In the genomic region with DNA sequence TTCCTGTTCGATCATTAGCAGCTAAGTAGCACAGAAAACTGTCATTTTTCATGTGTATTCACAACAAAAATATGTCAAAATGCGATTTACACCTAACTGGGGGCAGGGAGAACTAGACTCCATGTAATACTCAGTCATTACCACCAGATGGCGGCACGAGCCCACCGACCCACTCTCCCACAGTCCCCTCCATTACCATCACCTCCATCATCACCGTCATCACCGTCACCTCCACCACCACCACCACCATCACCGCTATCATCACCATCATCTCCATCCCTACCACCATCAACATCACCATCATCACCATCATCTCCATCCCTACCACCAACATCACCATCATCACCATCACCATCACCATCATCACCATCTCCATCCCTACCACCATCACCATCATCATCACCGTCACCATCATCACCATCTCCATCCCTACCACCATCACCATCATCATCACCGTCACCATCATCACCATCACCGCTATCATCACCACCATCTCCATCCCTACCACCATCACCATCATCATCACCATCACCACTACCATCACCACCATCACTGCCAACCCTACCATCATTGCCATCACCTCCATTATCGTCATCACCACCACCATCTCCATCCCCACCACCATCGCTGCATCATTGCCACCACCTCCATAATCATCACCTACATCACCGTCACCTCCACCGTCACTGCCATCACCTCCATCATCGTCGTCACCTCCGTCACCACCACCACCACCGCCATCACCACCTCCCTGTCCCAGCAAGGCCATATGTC, we compare ENCODE assay signal across 8 cellular contexts. TPM values are rescaled to one million over a fixed set of nuclear protein-coding genes. Genes with fewer than 3 reads are reported as not detected.
DNase-seq lines count a peak whose midpoint lies in the region; ATAC-seq, FAIRE-seq and TF ChIP-seq lines count a peak whose summit lies in the region.

No MANE protein-coding gene starts in this region.

- 69% methylated on average over 19 of the region's 19 CpGs for WGBS in liver

- H3K9ac ChIP-seq in liver (ENCODE audit: low read depth in 1 of 2, low read length in 2 of 2), result no peak overlapping the region

- peak; percentile 96 for FAIRE-seq in bronchial epithelial cell (lab: Jason Lieb, UNC)

- no peak for ATAC-seq in HG03139 (IDR thresholded peaks at IDR 0.05; ENCODE audit: unreplicated experiment)

- TF ChIP-seq RAD21 in liver (IDR thresholded peaks at IDR 0.05), result peak; percentile 80 to 94

- H3K4me3 ChIP-seq in bronchial epithelial cell (ENCODE audit: low read depth, low read length), result no peak overlapping the region
- no peak overlapping the region for H3K4me3 ChIP-seq in liver (ENCODE audit: low read depth in 1 of 3, low read length in 3 of 3)

- peaks cover 0 to 4% (median 0%) of the 10 kb centered on the region in 4 donors for H3K4me1 ChIP-seq in liver (ENCODE audit: control insufficient read depth in 4 of 4, insufficient read depth in 4 of 4, low read length in 3 of 4)

- H3K27ac ChIP-seq in liver (ENCODE audit: low read depth in 1 of 2, low read length in 2 of 2), result no peak overlapping the region

- H3K9me3 ChIP-seq in liver (ENCODE audit: control insufficient read depth in 4 of 4, low read length in 3 of 4), result no peaks in the 10 kb centered on the region

- H3K27me3 ChIP-seq in bronchial epithelial cell (ENCODE audit: control insufficient read depth, insufficient read depth, low read length) (no peaks in the 10 kb centered on the region), liver (ENCODE audit: control insufficient read depth in 4 of 4, insufficient read depth in 4 of 4, low read length in 3 of 4) (no peaks in the 10 kb centered on the region)

- DNase-seq in Daoy (ENCODE audit: low read depth) (peak; percentile 56), NAMALWA (ENCODE audit: low spot score) (peak; percentile 63), bronchial epithelial cell (ENCODE audit: low read depth) (peak; percentile 12), NCI-H1048 (lab: John Stamatoyannopoulos, UW) (no peak)
- DNase-seq in activated CD4-positive, CD25-positive, alpha-beta regulatory T cell (lab: John Stamatoyannopoulos, UW), result peak in 3 of 4 experiments; percentile 26 to 37 (median 37)
- DNase-seq in stimulated activated CD8-positive, alpha-beta memory T cell treated with anti-CD3 and anti-CD28 coated beads, Interleukin-15, amount 100 ng/mL, for 1 hour (ENCODE audit: low read depth), result peak; percentile 41

- peaks cover 16% of the 10 kb centered on the region for H3K36me3 ChIP-seq in bronchial epithelial cell (ENCODE audit: control insufficient read depth, insufficient read depth, low read length)
- peaks cover 1 to 40% (median 19%) of the 10 kb centered on the region in 4 donors for H3K36me3 ChIP-seq in liver (ENCODE audit: control insufficient read depth in 4 of 4, insufficient read depth in 3 of 4, low read depth in 1 of 4, low read length in 3 of 4)

- TF ChIP-seq CTCF in bronchial epithelial cell (IDR thresholded peaks at IDR 0.05; ENCODE audit: insufficient read depth, low read length, severe bottlenecking) (peak; percentile 78), liver (IDR thresholded peaks at IDR 0.05; ENCODE audit: low read depth, low read length, missing input control) (peak; percentile 76)

TF ChIP-seq in liver, 16 proteins besides CTCF, POLR2A, EP300 and RAD21:
- TF ChIP-seq, protein P1, sequence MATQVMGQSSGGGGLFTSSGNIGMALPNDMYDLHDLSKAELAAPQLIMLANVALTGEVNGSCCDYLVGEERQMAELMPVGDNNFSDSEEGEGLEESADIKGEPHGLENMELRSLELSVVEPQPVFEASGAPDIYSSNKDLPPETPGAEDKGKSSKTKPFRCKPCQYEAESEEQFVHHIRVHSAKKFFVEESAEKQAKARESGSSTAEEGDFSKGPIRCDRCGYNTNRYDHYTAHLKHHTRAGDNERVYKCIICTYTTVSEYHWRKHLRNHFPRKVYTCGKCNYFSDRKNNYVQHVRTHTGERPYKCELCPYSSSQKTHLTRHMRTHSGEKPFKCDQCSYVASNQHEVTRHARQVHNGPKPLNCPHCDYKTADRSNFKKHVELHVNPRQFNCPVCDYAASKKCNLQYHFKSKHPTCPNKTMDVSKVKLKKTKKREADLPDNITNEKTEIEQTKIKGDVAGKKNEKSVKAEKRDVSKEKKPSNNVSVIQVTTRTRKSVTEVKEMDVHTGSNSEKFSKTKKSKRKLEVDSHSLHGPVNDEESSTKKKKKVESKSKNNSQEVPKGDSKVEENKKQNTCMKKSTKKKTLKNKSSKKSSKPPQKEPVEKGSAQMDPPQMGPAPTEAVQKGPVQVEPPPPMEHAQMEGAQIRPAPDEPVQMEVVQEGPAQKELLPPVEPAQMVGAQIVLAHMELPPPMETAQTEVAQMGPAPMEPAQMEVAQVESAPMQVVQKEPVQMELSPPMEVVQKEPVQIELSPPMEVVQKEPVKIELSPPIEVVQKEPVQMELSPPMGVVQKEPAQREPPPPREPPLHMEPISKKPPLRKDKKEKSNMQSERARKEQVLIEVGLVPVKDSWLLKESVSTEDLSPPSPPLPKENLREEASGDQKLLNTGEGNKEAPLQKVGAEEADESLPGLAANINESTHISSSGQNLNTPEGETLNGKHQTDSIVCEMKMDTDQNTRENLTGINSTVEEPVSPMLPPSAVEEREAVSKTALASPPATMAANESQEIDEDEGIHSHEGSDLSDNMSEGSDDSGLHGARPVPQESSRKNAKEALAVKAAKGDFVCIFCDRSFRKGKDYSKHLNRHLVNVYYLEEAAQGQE (IDR thresholded peaks at IDR 0.05), result no peak
- TF ChIP-seq ATF3 (IDR thresholded peaks at IDR 0.05) (no peak), GABPA (IDR thresholded peaks at IDR 0.05 in 1 of 2, conservative IDR thresholded peaks at IDR 0.05 in 1 of 2) (no peak)
- TF ChIP-seq, protein P2, sequence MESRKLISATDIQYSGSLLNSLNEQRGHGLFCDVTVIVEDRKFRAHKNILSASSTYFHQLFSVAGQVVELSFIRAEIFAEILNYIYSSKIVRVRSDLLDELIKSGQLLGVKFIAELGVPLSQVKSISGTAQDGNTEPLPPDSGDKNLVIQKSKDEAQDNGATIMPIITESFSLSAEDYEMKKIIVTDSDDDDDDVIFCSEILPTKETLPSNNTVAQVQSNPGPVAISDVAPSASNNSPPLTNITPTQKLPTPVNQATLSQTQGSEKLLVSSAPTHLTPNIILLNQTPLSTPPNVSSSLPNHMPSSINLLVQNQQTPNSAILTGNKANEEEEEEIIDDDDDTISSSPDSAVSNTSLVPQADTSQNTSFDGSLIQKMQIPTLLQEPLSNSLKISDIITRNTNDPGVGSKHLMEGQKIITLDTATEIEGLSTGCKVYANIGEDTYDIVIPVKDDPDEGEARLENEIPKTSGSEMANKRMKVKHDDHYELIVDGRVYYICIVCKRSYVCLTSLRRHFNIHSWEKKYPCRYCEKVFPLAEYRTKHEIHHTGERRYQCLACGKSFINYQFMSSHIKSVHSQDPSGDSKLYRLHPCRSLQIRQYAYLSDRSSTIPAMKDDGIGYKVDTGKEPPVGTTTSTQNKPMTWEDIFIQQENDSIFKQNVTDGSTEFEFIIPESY (IDR thresholded peaks at IDR 0.05), result no peak

RNA-seq across cellular contexts. Expression of gene NDUFAF8, which starts 14.4 kb away (rescaled TPM):
- total RNA-seq in Daoy (2014; rRNA removed; shearing (Covaris generic)), result 59.5 and 75.5 TPM in 2 replicates
- total RNA-seq in bronchial epithelial cell (31.6 and 49.2 TPM in 2 replicates), liver (10 to 100 TPM in 1 of 2 donors, 1 to 10 TPM in 1; 8.3 to 11.6 TPM)
- polyA plus RNA-seq in liver, result 10 to 100 TPM; 19.3 to 67.4 TPM

RNA-seq across cellular contexts. Expression of gene TEPSIN, which starts 14.7 kb away (rescaled TPM):
- 17.0 and 24.2 TPM in 2 replicates for total RNA-seq in Daoy (2014; rRNA removed; shearing (Covaris generic))
- 5.8 and 7.8 TPM in 2 replicates for total RNA-seq in bronchial epithelial cell
- total RNA-seq in liver, result 10 to 100 TPM in 1 of 2 donors, 1 to 10 TPM in 1; 10.0 to 22.9 TPM
- 10 to 100 TPM in 1 of 2 donors, 1 to 10 TPM in 1; 3.2 to 11.4 TPM for polyA plus RNA-seq in liver

RNA-seq across cellular contexts. Expression of gene CEP131, which starts 30.8 kb away (rescaled TPM):
- total RNA-seq in Daoy (2014; rRNA removed; shearing (Covaris generic)), result 27.3 and 33.8 TPM in 2 replicates
- total RNA-seq in bronchial epithelial cell (7.9 and 9.2 TPM in 2 replicates), liver (1 to 10 TPM; 2.4 to 6.3 TPM)
- 1 to 10 TPM in 1 of 2 donors, under 1 TPM in 1; 0.71 to 2.0 TPM for polyA plus RNA-seq in liver

RNA-seq across cellular contexts. Expression of gene SLC38A10, which starts 41.6 kb away (rescaled TPM):
- 52.5 and 60.7 TPM in 2 replicates for total RNA-seq in Daoy (2014; rRNA removed; shearing (Covaris generic))
- total RNA-seq in bronchial epithelial cell, result 35.5 and 49.2 TPM in 2 replicates
- 100 to 1,000 TPM in 1 of 2 donors, 10 to 100 TPM in 1; 34.2 to 117 TPM for total RNA-seq in liver
- polyA plus RNA-seq in liver, result 10 to 100 TPM; 29.3 to 75.2 TPM
